Comparison of ENCODE assay signal across 10 cellular contexts in the genomic region with DNA sequence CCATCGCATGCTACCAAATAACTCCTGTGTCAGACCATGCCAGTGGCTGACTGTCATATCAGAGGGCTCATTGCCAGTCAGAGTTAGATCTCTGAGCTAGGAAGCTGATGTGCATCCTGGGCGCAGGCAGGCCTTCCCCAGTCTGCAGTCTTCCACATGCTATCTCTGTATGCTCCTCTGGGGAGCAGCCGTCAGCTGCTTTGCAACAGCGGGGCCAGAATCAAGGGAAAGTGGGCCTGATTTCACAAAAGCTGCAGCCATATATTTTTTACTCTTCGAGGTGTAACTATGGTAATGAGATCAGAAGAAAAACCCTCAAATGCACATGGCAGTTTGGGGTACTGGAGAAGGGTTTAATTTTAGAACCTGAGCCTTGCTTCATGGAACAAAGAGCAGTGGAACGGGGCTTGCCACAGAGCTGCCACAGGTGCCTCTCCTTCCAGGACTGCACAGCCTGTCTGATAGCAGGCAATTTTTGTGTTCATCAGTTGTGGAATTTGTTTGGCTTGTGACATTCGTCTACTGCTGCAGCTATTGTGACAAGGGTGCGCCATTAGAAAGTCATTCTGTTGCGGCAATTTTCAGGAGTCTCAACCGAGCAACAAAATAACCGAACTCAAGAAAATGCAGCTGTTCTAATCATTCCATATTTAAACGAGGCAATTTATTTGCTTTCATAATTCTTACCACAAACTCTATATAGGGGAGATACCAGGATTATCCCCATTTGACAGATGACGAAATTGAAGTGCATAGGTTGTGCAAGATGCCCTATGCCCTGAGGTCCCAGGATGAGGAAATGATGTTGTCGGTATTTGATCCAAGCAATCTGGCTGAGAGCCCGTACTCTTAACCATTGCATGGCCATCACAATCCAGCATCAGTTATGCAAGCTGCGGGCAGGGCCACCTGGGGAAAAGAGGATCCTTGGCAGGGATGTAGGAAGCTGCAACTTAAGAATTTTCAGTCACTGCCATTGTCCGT.
DNase-seq lines count a peak whose midpoint lies in the region; ATAC-seq, FAIRE-seq and TF ChIP-seq lines count a peak whose summit lies in the region.
"Had no signal": no experiment of that assay in that cellular context is flagged by ENCODE, and none has a peak within 500 bp of the region (broad histone marks: within the 10 kb centered on the region; RNA-seq: fewer than 3 reads in every experiment).

No MANE protein-coding gene starts in this region.

- H3K4me3 ChIP-seq in SK-N-SH (ENCODE audit: low read depth in 2 of 2, low read length in 1 of 2) (no peak overlapping the region; a peak in 1 of 4 replicates), fibroblast of villous mesenchyme (ENCODE audit: low read depth, low read length) (no peak overlapping the region), testis (no peak overlapping the region)

- peak in 1 of 2 experiments; percentile 15; a peak in 1 of 4 replicates for TF ChIP-seq EP300 in SK-N-SH (IDR thresholded peaks at IDR 0.05; ENCODE audit: borderline replicate concordance in 1 of 2, low read depth in 1 of 2, low read length in 1 of 2)

- no peak overlapping the region for H3K9ac ChIP-seq in SK-N-SH

- no peaks in the 10 kb centered on the region for H3K9me2 ChIP-seq in SK-N-SH

- H3K27ac Mint-ChIP-seq in activated CD8-positive, alpha-beta memory T cell treated with anti-CD3 and anti-CD28 coated beads, Interleukin-2, amount 10 ng/mL, durations not matched to agents 7 days and 5 days, result no peak overlapping the region
- H3K27ac Mint-ChIP-seq: activated naive CD8-positive, alpha-beta T cell treated with anti-CD3 and anti-CD28 coated beads, Interleukin-2, amount 50 U/mL, for 24 hours; natural killer cell had no signal

- H3K4me1 ChIP-seq in SK-N-SH (ENCODE audit: control insufficient read depth in 1 of 2, insufficient read depth in 2 of 2, low read depth in 1 of 2, low read length in 1 of 2) (peaks cover 0 to 5% of the 10 kb centered on the region in 2 experiments; a peak in 1 of 4 replicates), testis (no peaks in the 10 kb centered on the region)

- no peaks in the 10 kb centered on the region for H3K9me3 ChIP-seq in SK-N-SH
- no peaks in the 10 kb centered on the region for H3K9me3 ChIP-seq in testis

- H3K27me3 Mint-ChIP-seq in activated CD8-positive, alpha-beta memory T cell treated with anti-CD3 and anti-CD28 coated beads, Interleukin-2, amount 10 ng/mL, durations not matched to agents 7 days and 5 days, result no peaks in the 10 kb centered on the region

- H3K27ac ChIP-seq in SK-N-SH (ENCODE audit: low read depth in 2 of 2, low read length in 1 of 2) (no peak overlapping the region), testis (no peak overlapping the region)

- intact Hi-C loops in testis (cut with DNase I; ENCODE audit: low total_unique reads), result no loop called here

- DNase-seq in SIG-M5 treated with dmso at 0.1 percent for 504 hours (lab: John Stamatoyannopoulos, UW; ENCODE audit: unreplicated experiment) (peak; percentile 86), SIG-M5 (lab: John Stamatoyannopoulos, UW) (no peak), SK-N-SH (peak; percentile 60), fibroblast of villous mesenchyme (ENCODE audit: low read depth) (peak; percentile 77), testis (peak; percentile 21), RCC 7860 (ENCODE audit: low spot score) (no peak), KG1 (lab: John Stamatoyannopoulos, UW) (no peak)
- DNase-seq in activated CD8-positive, alpha-beta memory T cell treated with anti-CD3 and anti-CD28 coated beads, Interleukin-2, amount 10 ng/mL, durations not matched to agents 7 days and 5 days, result no peak
- DNase-seq: activated naive CD8-positive, alpha-beta T cell treated with anti-CD3 and anti-CD28 coated beads, Interleukin-2, amount 50 U/mL, for 24 hours; natural killer cell had no signal

- H3K79me2 ChIP-seq in SK-N-SH (ENCODE audit: insufficient read depth), result no peaks in the 10 kb centered on the region

- ATAC-seq in activated CD8-positive, alpha-beta memory T cell treated with anti-CD3 and anti-CD28 coated beads, Interleukin-2, amount 10 ng/mL, durations not matched to agents 7 days and 5 days, result no peak
- ATAC-seq: activated naive CD8-positive, alpha-beta T cell treated with anti-CD3 and anti-CD28 coated beads, Interleukin-2, amount 50 U/mL, for 24 hours; natural killer cell had no signal

- H3K27me3 ChIP-seq in SK-N-SH (ENCODE audit: insufficient read depth) (no peaks in the 10 kb centered on the region), testis (no peaks in the 10 kb centered on the region)

- H3K4me1 Mint-ChIP-seq in activated CD8-positive, alpha-beta memory T cell treated with anti-CD3 and anti-CD28 coated beads, Interleukin-2, amount 10 ng/mL, durations not matched to agents 7 days and 5 days, result no peaks in the 10 kb centered on the region
- H3K4me1 Mint-ChIP-seq: activated naive CD8-positive, alpha-beta T cell treated with anti-CD3 and anti-CD28 coated beads, Interleukin-2, amount 50 U/mL, for 24 hours; natural killer cell had no signal

- H3K36me3 ChIP-seq in SK-N-SH (replicated peaks in 1 of 2; ENCODE audit: control insufficient read depth in 1 of 2, insufficient read depth in 2 of 2, low read length in 1 of 2) (no peaks in the 10 kb centered on the region), testis (ENCODE audit: low read depth, missing control alignments) (no peaks in the 10 kb centered on the region)

- H3K9me3 Mint-ChIP-seq in activated CD8-positive, alpha-beta memory T cell treated with anti-CD3 and anti-CD28 coated beads, Interleukin-2, amount 10 ng/mL, durations not matched to agents 7 days and 5 days (ENCODE audit: low read depth), result no peaks in the 10 kb centered on the region
- H3K9me3 Mint-ChIP-seq: activated naive CD8-positive, alpha-beta T cell treated with anti-CD3 and anti-CD28 coated beads, Interleukin-2, amount 50 U/mL, for 24 hours; natural killer cell had no signal

- peak; percentile 88 for TF ChIP-seq RAD21 in SK-N-SH (IDR thresholded peaks at IDR 0.05; ENCODE audit: low read length)

- WGBS in SK-N-SH (ENCODE audit: low lambda C conversion rate), result 52% methylated on average over 17 of the region's 17 CpGs
- WGBS in testis, 2 donors, result 79 to 83% methylated on average over 14 to 17 of the region's 17 CpGs

- no peak overlapping the region for H3K4me2 ChIP-seq in SK-N-SH

- no peaks in the 10 kb centered on the region for H3F3A ChIP-seq in SK-N-SH (replicated peaks; ENCODE audit: insufficient read depth)

- CTCF ChIA-PET in SK-N-SH (lab: Yijun Ruan, JAX), result interaction anchor here (0.6 to 11.0 kb wide), 49 partner anchors 12 to 914 kb away, joined by 3 to 311 read pairs (median 4); a partner anchor contains a TSS
- CTCF ChIA-PET in activated CD8-positive, alpha-beta memory T cell treated with anti-CD3 and anti-CD28 coated beads, Interleukin-2, amount 10 ng/mL, durations not matched to agents 7 days and 5 days (lab: Charles Lee), result no interaction called here

- TF ChIP-seq POLR2A in testis (IDR thresholded peaks at IDR 0.05), result no peak

- no peak overlapping the region for H2AFZ ChIP-seq in SK-N-SH (ENCODE audit: low read depth)

- FAIRE-seq in RCC 7860 (lab: Jason Lieb, UNC), result no peak

- POLR2A ChIA-PET in SK-N-SH (lab: Yijun Ruan, JAX), result interaction anchor here (0.8 to 1.9 kb wide), 5 partner anchors 254 to 870 kb away, joined by 3 to 5 read pairs (median 3); no protein-coding TSS in a partner anchor

- TF ChIP-seq CTCF in SK-N-SH (IDR thresholded peaks at IDR 0.05) (no peak), fibroblast of villous mesenchyme (IDR thresholded peaks at IDR 0.05; ENCODE audit: insufficient read depth, low read depth, low read length) (peak; percentile 39), testis (IDR thresholded peaks at IDR 0.05) (no peak)

- H3K36me3 Mint-ChIP-seq in activated CD8-positive, alpha-beta memory T cell treated with anti-CD3 and anti-CD28 coated beads, Interleukin-2, amount 10 ng/mL, durations not matched to agents 7 days and 5 days, result no peaks in the 10 kb centered on the region
- H3K36me3 Mint-ChIP-seq: natural killer cell had no signal

- H4K20me1 ChIP-seq in SK-N-SH (ENCODE audit: insufficient read depth), result no peaks in the 10 kb centered on the region

- H3K4me3 Mint-ChIP-seq in activated CD8-positive, alpha-beta memory T cell treated with anti-CD3 and anti-CD28 coated beads, Interleukin-2, amount 10 ng/mL, durations not matched to agents 7 days and 5 days, result no peak overlapping the region
- H3K4me3 Mint-ChIP-seq: activated naive CD8-positive, alpha-beta T cell treated with anti-CD3 and anti-CD28 coated beads, Interleukin-2, amount 50 U/mL, for 24 hours; natural killer cell had no signal

TF ChIP-seq in SK-N-SH, 30 proteins besides CTCF, POLR2A, EP300 and RAD21:
- TF ChIP-seq NFIC (IDR thresholded peaks at IDR 0.05; ENCODE audit: borderline replicate concordance) (no peak), SMC3 (IDR thresholded peaks at IDR 0.05; ENCODE audit: low read depth, low read length) (peak; percentile 67; the same call in 1 of the 2 replicates)

Comparison
In these comparisons a context has a peak if more than half of its experiments do, and no peak if none do; other contexts are left out.
1. DNase-seq: peak in SIG-M5 treated with dmso at 0.1 percent for 504 hours (single experiment), SK-N-SH (single experiment), fibroblast of villous mesenchyme (single experiment) and testis (single experiment); none in SIG-M5 (single experiment), RCC 7860 (single experiment), KG1 (single experiment) and activated CD8-positive, alpha-beta memory T cell treated with anti-CD3 and anti-CD28 coated beads, Interleukin-2, amount 10 ng/mL, durations not matched to agents 7 days and 5 days (single experiment).